1 cellular context compared by ENCODE assay signal in genomic region chr16:4309833-4310266, GRCh38.
TF ChIP-seq lines count a peak whose summit lies in the region.

No MANE protein-coding gene starts in this region.

TF ChIP-seq in IMR-90, 13 proteins besides CTCF, POLR2A, EP300 and RAD21 (continued from another document):
- TF ChIP-seq, protein P1, sequence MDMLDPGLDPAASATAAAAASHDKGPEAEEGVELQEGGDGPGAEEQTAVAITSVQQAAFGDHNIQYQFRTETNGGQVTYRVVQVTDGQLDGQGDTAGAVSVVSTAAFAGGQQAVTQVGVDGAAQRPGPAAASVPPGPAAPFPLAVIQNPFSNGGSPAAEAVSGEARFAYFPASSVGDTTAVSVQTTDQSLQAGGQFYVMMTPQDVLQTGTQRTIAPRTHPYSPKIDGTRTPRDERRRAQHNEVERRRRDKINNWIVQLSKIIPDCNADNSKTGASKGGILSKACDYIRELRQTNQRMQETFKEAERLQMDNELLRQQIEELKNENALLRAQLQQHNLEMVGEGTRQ (IDR thresholded peaks at IDR 0.05; ENCODE audit: low read depth, low read length) = peak; percentile 82
- TF ChIP-seq FOS (IDR thresholded peaks at IDR 0.05; ENCODE audit: low read depth, low read length) = 0 out of 2 replicates have a peak, but pooled peaks have one; percentile 27
- TF ChIP-seq MAZ (IDR thresholded peaks at IDR 0.05; ENCODE audit: borderline replicate concordance, low read depth, low read length) = peak; percentile 73
- TF ChIP-seq NFE2L2 (IDR thresholded peaks at IDR 0.05; ENCODE audit: low read depth, low read length) = no peak; the same call in 1 of the 2 replicates
- peak; percentile 82 for TF ChIP-seq MXI1 (IDR thresholded peaks at IDR 0.05; ENCODE audit: borderline replicate concordance, low read depth, low read length)
- peak; percentile 51 for TF ChIP-seq SMC3 (IDR thresholded peaks at IDR 0.05; ENCODE audit: low read depth, low read length)
- no peak for TF ChIP-seq MAFK (IDR thresholded peaks at IDR 0.05; ENCODE audit: low read depth, low read length)
- TF ChIP-seq RFX5 (IDR thresholded peaks at IDR 0.05; ENCODE audit: low read depth, low read length) = no peak
- peak; percentile 96 for TF ChIP-seq RCOR1 (IDR thresholded peaks at IDR 0.05; ENCODE audit: insufficient replicate concordance, low read length)
- no peak for TF ChIP-seq ELK1 (IDR thresholded peaks at IDR 0.05; ENCODE audit: borderline replicate concordance, low read depth, low read length)
- no peak; the same call in 1 of the 2 replicates for TF ChIP-seq BHLHE40 (IDR thresholded peaks at IDR 0.05; ENCODE audit: low read depth, low read length)
- no peak for TF ChIP-seq CEBPB (IDR thresholded peaks at IDR 0.05; ENCODE audit: low read depth, low read length)
